8 cellular contexts compared by ENCODE assay signal in genomic region chr22:30425327-30425615, GRCh38. TPM values are rescaled to one million over a fixed set of nuclear protein-coding genes. Genes with fewer than 3 reads are reported as not detected.
DNase-seq lines count a peak whose midpoint lies in the region; ATAC-seq, FAIRE-seq and TF ChIP-seq lines count a peak whose summit lies in the region.

No MANE protein-coding gene starts in this region.

- intact Hi-C loops in kidney (cut with DNase I), result no loop called here

- no peaks in the 10 kb centered on the region for H3K9me3 Mint-ChIP-seq in T-helper 2 cell treated with Interferon-gamma antibody and Interleukin-4, amounts not matched to agents 5 μg/mL and 100 μg/mL, for 36 hours
- H3K9me3 Mint-ChIP-seq in activated naive CD8-positive, alpha-beta T cell treated with anti-CD3 and anti-CD28 coated beads, Interleukin-2, amount 10 ng/mL, durations not matched to agents 7 days and 5 days, result no peaks in the 10 kb centered on the region

- FAIRE-seq in kidney (lab: Jason Lieb, UNC), result no peak

- peaks cover 11 to 26% of the 10 kb centered on the region in 2 donors for H3K4me1 ChIP-seq in kidney (ENCODE audit: control insufficient read depth in 1 of 2, insufficient read depth in 1 of 2, low read depth in 1 of 2, low read length in 2 of 2)
- peaks cover 23 to 50% (median 46%) of the 10 kb centered on the region in 5 donors for H3K4me1 ChIP-seq in subcutaneous abdominal adipose tissue (ENCODE audit: control insufficient read depth in 5 of 5, insufficient read depth in 5 of 5, low read length in 5 of 5)

- H3K27ac Mint-ChIP-seq in T-helper 2 cell treated with Interferon-gamma antibody and Interleukin-4, amounts not matched to agents 5 μg/mL and 100 μg/mL, for 36 hours, result peak overlapping the region; percentile 92
- peak overlapping the region; percentile 97 for H3K27ac Mint-ChIP-seq in activated naive CD8-positive, alpha-beta T cell treated with anti-CD3 and anti-CD28 coated beads, Interleukin-2, amount 10 ng/mL, durations not matched to agents 7 days and 5 days

- H3K9me3 ChIP-seq in kidney (ENCODE audit: control insufficient read depth in 1 of 2, low read length in 2 of 2), result no peaks in the 10 kb centered on the region
- peaks cover 0 to 7% (median 0%) of the 10 kb centered on the region in 5 donors for H3K9me3 ChIP-seq in subcutaneous abdominal adipose tissue (ENCODE audit: control insufficient read depth in 5 of 5, low read length in 5 of 5)

- ATAC-seq in activated naive CD8-positive, alpha-beta T cell treated with anti-CD3 and anti-CD28 coated beads, Interleukin-2, amount 10 ng/mL, durations not matched to agents 7 days and 5 days (ENCODE audit: low read depth), result no peak
- no peak for ATAC-seq in GM18498 (IDR thresholded peaks at IDR 0.05; ENCODE audit: unreplicated experiment)
- ATAC-seq in GM21619 (IDR thresholded peaks at IDR 0.05; ENCODE audit: unreplicated experiment), result no peak

- no peak for DNase-seq in T-helper 2 cell treated with Interferon-gamma antibody and Interleukin-4, amounts not matched to agents 5 μg/mL and 100 μg/mL, for 36 hours (ENCODE audit: low spot score)
- DNase-seq in T-helper 2 cell (no peak), kidney (peak; percentile 61), superior temporal gyrus (ENCODE audit: extremely low spot score) (no peak)
- DNase-seq in activated naive CD8-positive, alpha-beta T cell treated with anti-CD3 and anti-CD28 coated beads, Interleukin-2, amount 10 ng/mL, durations not matched to agents 7 days and 5 days, result no peak

- POLR2A ChIA-PET in activated naive CD8-positive, alpha-beta T cell treated with anti-CD3 and anti-CD28 coated beads, Interleukin-2, amount 10 ng/mL, durations not matched to agents 7 days and 5 days (lab: Charles Lee), result interaction anchor here (0.6 to 6.0 kb wide), 7 partner anchors 9 to 1976 kb away, joined by 3 to 156 read pairs (median 3); partner anchors contain the start of genes SEC14L2 and THOC5

- no peaks in the 10 kb centered on the region for H3K27me3 Mint-ChIP-seq in T-helper 2 cell treated with Interferon-gamma antibody and Interleukin-4, amounts not matched to agents 5 μg/mL and 100 μg/mL, for 36 hours (ENCODE audit: low read depth)
- no peaks in the 10 kb centered on the region for H3K27me3 Mint-ChIP-seq in activated naive CD8-positive, alpha-beta T cell treated with anti-CD3 and anti-CD28 coated beads, Interleukin-2, amount 10 ng/mL, durations not matched to agents 7 days and 5 days

- H3K36me3 ChIP-seq in kidney (ENCODE audit: control insufficient read depth in 1 of 2, insufficient read depth in 2 of 2, low read length in 2 of 2), result no peaks in the 10 kb centered on the region
- peaks cover 1 to 9% (median 3%) of the 10 kb centered on the region in 5 donors for H3K36me3 ChIP-seq in subcutaneous abdominal adipose tissue (ENCODE audit: control insufficient read depth in 5 of 5, insufficient read depth in 5 of 5, low read length in 5 of 5)

- no peaks in the 10 kb centered on the region for H3K27me3 ChIP-seq in subcutaneous abdominal adipose tissue (ENCODE audit: control insufficient read depth in 5 of 5, insufficient read depth in 4 of 5, low read length in 5 of 5)

- H3K27ac ChIP-seq in kidney (ENCODE audit: low read depth in 2 of 2, low read length in 2 of 2) (peak overlapping the region in 1 of 2 donors; percentile 66), subcutaneous abdominal adipose tissue (ENCODE audit: low read depth, low read length) (peak overlapping the region; percentile 50)

- peaks cover 49% of the 10 kb centered on the region for H3K4me1 Mint-ChIP-seq in T-helper 2 cell treated with Interferon-gamma antibody and Interleukin-4, amounts not matched to agents 5 μg/mL and 100 μg/mL, for 36 hours (ENCODE audit: low read depth)
- H3K4me1 Mint-ChIP-seq in activated naive CD8-positive, alpha-beta T cell treated with anti-CD3 and anti-CD28 coated beads, Interleukin-2, amount 10 ng/mL, durations not matched to agents 7 days and 5 days, result peaks cover 44% of the 10 kb centered on the region

- H3K4me3 ChIP-seq in kidney (ENCODE audit: low read length in 2 of 2) (peak overlapping the region; percentile 70 to 73), subcutaneous abdominal adipose tissue (ENCODE audit: low read depth in 1 of 5, low read length in 5 of 5) (peak overlapping the region; percentile 61 to 73 (median 66))

- no peak for TF ChIP-seq CTCF in kidney (IDR thresholded peaks at IDR 0.05; ENCODE audit: borderline replicate concordance, extremely low read depth, insufficient read depth)

- H3K36me3 Mint-ChIP-seq in T-helper 2 cell treated with Interferon-gamma antibody and Interleukin-4, amounts not matched to agents 5 μg/mL and 100 μg/mL, for 36 hours (ENCODE audit: low read depth), result peaks cover 43% of the 10 kb centered on the region
- H3K36me3 Mint-ChIP-seq in activated naive CD8-positive, alpha-beta T cell treated with anti-CD3 and anti-CD28 coated beads, Interleukin-2, amount 10 ng/mL, durations not matched to agents 7 days and 5 days, result peaks cover 29% of the 10 kb centered on the region

- H3K4me3 Mint-ChIP-seq in T-helper 2 cell treated with Interferon-gamma antibody and Interleukin-4, amounts not matched to agents 5 μg/mL and 100 μg/mL, for 36 hours, result peak overlapping the region; percentile 98
- peak overlapping the region; percentile 98 for H3K4me3 Mint-ChIP-seq in activated naive CD8-positive, alpha-beta T cell treated with anti-CD3 and anti-CD28 coated beads, Interleukin-2, amount 10 ng/mL, durations not matched to agents 7 days and 5 days

- peak overlapping the region in 1 of 2 donors; percentile 62 for H3K9ac ChIP-seq in kidney (ENCODE audit: low read length in 2 of 2)
- peak overlapping the region; percentile 48 to 78 (median 65) for H3K9ac ChIP-seq in subcutaneous abdominal adipose tissue (ENCODE audit: low read length in 5 of 5)

RNA-seq across cellular contexts. Expression of gene MTFP1, which starts 0.3 kb away (rescaled TPM):
- 10 to 100 TPM; 63.3 to 64.8 TPM for total RNA-seq in activated naive CD8-positive, alpha-beta T cell treated with anti-CD3 and anti-CD28 coated beads, Interleukin-2, amount 10 ng/mL, durations not matched to agents 7 days and 5 days
- 8.1 TPM for total RNA-seq in kidney
- 82.6 TPM for polyA plus RNA-seq in kidney (ENCODE audit: insufficient read depth, low read depth, low replicate concordance)

RNA-seq across cellular contexts. Expression of gene SEC14L2, which starts 28.5 kb away (rescaled TPM):
- 1 to 10 TPM; 9.9 TPM for total RNA-seq in activated naive CD8-positive, alpha-beta T cell treated with anti-CD3 and anti-CD28 coated beads, Interleukin-2, amount 10 ng/mL, durations not matched to agents 7 days and 5 days
- total RNA-seq in kidney, result 13.5 TPM
- polyA plus RNA-seq in kidney (ENCODE audit: insufficient read depth, low read depth, low replicate concordance), result 17.3 TPM

RNA-seq across cellular contexts. Expression of gene RNF215, which starts 38.1 kb away (rescaled TPM):
- 10 to 100 TPM; 11.1 to 11.3 TPM for total RNA-seq in activated naive CD8-positive, alpha-beta T cell treated with anti-CD3 and anti-CD28 coated beads, Interleukin-2, amount 10 ng/mL, durations not matched to agents 7 days and 5 days
- total RNA-seq in kidney, result 19.7 TPM
- 15.9 TPM for polyA plus RNA-seq in kidney (ENCODE audit: insufficient read depth, low read depth, low replicate concordance)

RNA-seq across cellular contexts. Expression of gene SEC14L3, which starts 46.5 kb away (rescaled TPM):
- not detected for total RNA-seq in activated naive CD8-positive, alpha-beta T cell treated with anti-CD3 and anti-CD28 coated beads, Interleukin-2, amount 10 ng/mL, durations not matched to agents 7 days and 5 days
- not detected for total RNA-seq in kidney
- not detected for polyA plus RNA-seq in kidney (ENCODE audit: insufficient read depth, low read depth, low replicate concordance)
